In the genomic region with DNA sequence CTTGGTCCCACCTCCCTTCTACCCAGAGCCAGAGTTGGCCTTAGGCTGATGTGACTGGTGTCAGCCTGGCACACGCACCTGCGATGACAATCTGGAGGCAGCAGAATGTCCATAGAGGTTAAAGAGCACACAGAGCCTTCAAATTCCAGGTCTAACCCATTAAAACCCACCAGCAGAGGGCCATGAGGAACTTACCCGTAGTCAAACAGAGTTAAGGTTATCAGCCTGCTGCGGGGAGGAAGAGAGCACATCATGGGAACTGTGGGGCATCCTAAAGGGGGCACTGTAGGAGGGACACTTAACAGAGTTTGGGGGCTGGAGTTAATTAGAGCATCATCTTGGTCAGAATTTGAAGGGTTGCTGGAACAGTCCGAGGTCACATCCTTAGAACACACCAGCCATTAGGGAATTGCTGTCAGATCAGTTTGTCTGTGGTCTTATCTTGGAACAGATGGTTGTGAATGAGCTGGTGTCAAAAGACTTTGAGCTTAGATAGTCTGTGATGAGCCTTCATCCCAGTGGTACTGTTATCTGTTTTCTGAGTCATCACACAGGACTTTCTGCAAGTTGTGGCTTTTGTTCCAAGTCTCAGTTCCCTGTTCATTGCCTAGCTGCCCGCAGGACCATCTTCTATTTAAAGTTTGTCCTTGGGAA, we compare ENCODE assay signal across 12 cellular contexts.
A peak's percentile ranks its signal among the peaks of the same experiment; 100 is the strongest.
DNase-seq lines count a peak whose midpoint lies in the region; ATAC-seq and TF ChIP-seq lines count a peak whose summit lies in the region.
"Had no signal": no experiment of that assay in that cellular context is flagged by ENCODE, and none has a peak within 500 bp of the region (broad histone marks: within the 10 kb centered on the region; RNA-seq: fewer than 3 reads in every experiment).

No MANE protein-coding gene starts in this region.

- H2AFZ ChIP-seq in Loucy (ENCODE audit: low read length) = no peak overlapping the region

- no peak overlapping the region for H3K4me3 Mint-ChIP-seq in osteocyte (ENCODE audit: unreplicated experiment)
- H3K4me3 Mint-ChIP-seq in activated CD8-positive, alpha-beta memory T cell treated with anti-CD3 and anti-CD28 coated beads, Interleukin-2, amount 10 ng/mL, durations not matched to agents 7 days and 5 days = no peak overlapping the region

- H3K27ac Mint-ChIP-seq in osteocyte (ENCODE audit: unreplicated experiment) = no peak overlapping the region
- H3K27ac Mint-ChIP-seq in activated CD8-positive, alpha-beta memory T cell treated with anti-CD3 and anti-CD28 coated beads, Interleukin-2, amount 10 ng/mL, durations not matched to agents 7 days and 5 days = no peak overlapping the region

- H3K9me2 ChIP-seq in Loucy (replicated peaks; ENCODE audit: low read depth, low read length) = no peaks in the 10 kb centered on the region

- H3K27me3 ChIP-seq in Loucy (ENCODE audit: insufficient read depth, low read length, poor library complexity, severe bottlenecking) (no peaks in the 10 kb centered on the region), brain microvascular endothelial cell (replicated peaks) (peaks cover 4% of the 10 kb centered on the region)

- in situ Hi-C loops in brain microvascular endothelial cell (cut with HindIII; ENCODE audit: low pct_ligation_motif_present, low sequenced_read_pairs) = no loop called here

- TF ChIP-seq CTCF in Loucy (conservative IDR thresholded peaks at IDR 0.05; ENCODE audit: low read length) = peak; percentile 46
- peak; percentile 31 for TF ChIP-seq CTCF in brain microvascular endothelial cell (IDR thresholded peaks at IDR 0.05; ENCODE audit: low read depth, low read length, missing control alignments)
- peak; percentile 16 for TF ChIP-seq CTCF in osteocyte (IDR thresholded peaks at IDR 0.05)

- DNase-seq in DMS 273 (lab: John Stamatoyannopoulos, UW; ENCODE audit: unreplicated experiment) (peak; percentile 47), DMS 273 treated with DMSO at 0.1 percent for 48 hours (lab: John Stamatoyannopoulos, UW) (no peak), brain microvascular endothelial cell (peak; percentile 27), osteocyte (ENCODE audit: extremely low spot score, unreplicated experiment) (no peak), LoVo (ENCODE audit: low spot score) (no peak)
- no peak for DNase-seq in activated CD4-positive, alpha-beta T cell treated with anti-CD3 and anti-CD28 coated beads for 1 hour
- no peak for DNase-seq in activated CD8-positive, alpha-beta memory T cell treated with anti-CD3 and anti-CD28 coated beads, Interleukin-2, amount 10 ng/mL, durations not matched to agents 7 days and 5 days
- DNase-seq: activated effector memory CD4-positive, alpha-beta T cell treated with Interleukin-2 at 50 U/mL for 16 hours; GF-D8; NCI-H524 treated with DMSO at 0.1 percent for 48 hours; stimulated activated CD4-positive, alpha-beta T cell treated with anti-CD3 and anti-CD28 coated beads, Interleukin-2, amount 100 ng/mL, for 48 hours had no signal

- H3K9me3 Mint-ChIP-seq in osteocyte (ENCODE audit: unreplicated experiment) = no peaks in the 10 kb centered on the region
- H3K9me3 Mint-ChIP-seq in activated CD8-positive, alpha-beta memory T cell treated with anti-CD3 and anti-CD28 coated beads, Interleukin-2, amount 10 ng/mL, durations not matched to agents 7 days and 5 days (ENCODE audit: low read depth) = no peaks in the 10 kb centered on the region

- H3K9me3 ChIP-seq in Loucy (ENCODE audit: insufficient read depth, low read depth, low read length) = no peaks in the 10 kb centered on the region

- H3F3A ChIP-seq in Loucy (ENCODE audit: low read depth) = no peaks in the 10 kb centered on the region

- H3K27ac ChIP-seq in brain microvascular endothelial cell = no peak overlapping the region

- no peak overlapping the region for H3K4me3 ChIP-seq in Loucy (ENCODE audit: low read length, poor library complexity, severe bottlenecking)
- H3K4me3 ChIP-seq in brain microvascular endothelial cell (ENCODE audit: low read depth, low read length) = no peak overlapping the region

- no peak overlapping the region for H3K9ac ChIP-seq in Loucy (ENCODE audit: low read depth, low read length, poor library complexity, severe bottlenecking)

- no peaks in the 10 kb centered on the region for H3K36me3 ChIP-seq in Loucy (ENCODE audit: insufficient read depth, low read length)
- no peaks in the 10 kb centered on the region for H3K36me3 ChIP-seq in brain microvascular endothelial cell (replicated peaks)

- CTCF ChIA-PET in activated CD8-positive, alpha-beta memory T cell treated with anti-CD3 and anti-CD28 coated beads, Interleukin-2, amount 10 ng/mL, durations not matched to agents 7 days and 5 days (lab: Charles Lee) = no interaction called here

- ATAC-seq in activated CD8-positive, alpha-beta memory T cell treated with anti-CD3 and anti-CD28 coated beads, Interleukin-2, amount 10 ng/mL, durations not matched to agents 7 days and 5 days = no peak

- H4K20me1 ChIP-seq in Loucy (ENCODE audit: insufficient read depth, low read length, poor library complexity, severe bottlenecking) = no peaks in the 10 kb centered on the region

- H3K4me1 Mint-ChIP-seq in osteocyte (ENCODE audit: unreplicated experiment) = peaks cover 33% of the 10 kb centered on the region
- no peaks in the 10 kb centered on the region for H3K4me1 Mint-ChIP-seq in activated CD8-positive, alpha-beta memory T cell treated with anti-CD3 and anti-CD28 coated beads, Interleukin-2, amount 10 ng/mL, durations not matched to agents 7 days and 5 days

- H3K4me1 ChIP-seq in Loucy (ENCODE audit: insufficient read depth, low read length, poor library complexity, severe bottlenecking) = no peaks in the 10 kb centered on the region

- H3K79me2 ChIP-seq in Loucy (ENCODE audit: insufficient read depth, low read length) = no peaks in the 10 kb centered on the region

- peaks cover 8% of the 10 kb centered on the region for H3K27me3 Mint-ChIP-seq in osteocyte (ENCODE audit: unreplicated experiment)
- peaks cover 5% of the 10 kb centered on the region for H3K27me3 Mint-ChIP-seq in activated CD8-positive, alpha-beta memory T cell treated with anti-CD3 and anti-CD28 coated beads, Interleukin-2, amount 10 ng/mL, durations not matched to agents 7 days and 5 days

- no peaks in the 10 kb centered on the region for H3K36me3 Mint-ChIP-seq in osteocyte (ENCODE audit: unreplicated experiment)
- no peaks in the 10 kb centered on the region for H3K36me3 Mint-ChIP-seq in activated CD8-positive, alpha-beta memory T cell treated with anti-CD3 and anti-CD28 coated beads, Interleukin-2, amount 10 ng/mL, durations not matched to agents 7 days and 5 days

- no peak overlapping the region for H3K4me2 ChIP-seq in Loucy (ENCODE audit: low read depth, low read length, poor library complexity, severe bottlenecking)

Comparison
In these comparisons a context has a peak if more than half of its experiments do, and no peak if none do; other contexts are left out.
1. DNase-seq: peak in DMS 273 (single experiment) and brain microvascular endothelial cell (single experiment); none in DMS 273 treated with DMSO at 0.1 percent for 48 hours (single experiment), osteocyte (single experiment), activated CD4-positive, alpha-beta T cell treated with anti-CD3 and anti-CD28 coated beads for 1 hour (single experiment), activated CD8-positive, alpha-beta memory T cell treated with anti-CD3 and anti-CD28 coated beads, Interleukin-2, amount 10 ng/mL, durations not matched to agents 7 days and 5 days (single experiment) and LoVo (single experiment).
2. Peak in every context shown above with its lines, with median percentiles within 50 percentile points of each other: CTCF ChIP-seq.